1 cellular context compared by ENCODE assay signal in genomic region chr5:150357326-150358260, GRCh38.
TF ChIP-seq lines count a peak whose summit lies in the region.

TSS of gene TCOF1 (plus strand) at chr5:150357697. CDS start at chr5:150357747, 50 bp downstream.

TF ChIP-seq in HepG2, 621 proteins besides CTCF, POLR2A, EP300 and RAD21 (continued from another document and continues in another):
- TF ChIP-seq PRDM15 (CRISPR knock-in tag; IDR thresholded peaks at IDR 0.05) (no peak), TRIM24 (CRISPR knock-in tag; IDR thresholded peaks at IDR 0.05) (no peak), ZNF296 (CRISPR knock-in tag; conservative IDR thresholded peaks at IDR 0.05) (no peak), ZNF431 (CRISPR knock-in tag; IDR thresholded peaks at IDR 0.05; ENCODE audit: borderline replicate concordance, low read depth) (no peak), CBFB (CRISPR knock-in tag; IDR thresholded peaks at IDR 0.05) (no peak; the same call in 1 of the 2 replicates), SALL2 (CRISPR knock-in tag; IDR thresholded peaks at IDR 0.05) (0 out of 2 replicates have a peak, but pooled peaks have one; percentile 35), ATF5 (CRISPR knock-in tag; IDR thresholded peaks at IDR 0.05; ENCODE audit: low read depth) (no peak), ONECUT2 (CRISPR knock-in tag; IDR thresholded peaks at IDR 0.05) (no peak), DR1 (CRISPR knock-in tag; IDR thresholded peaks at IDR 0.05) (peak; percentile 30; the same call in 1 of the 2 replicates), ZNF333 (CRISPR knock-in tag; IDR thresholded peaks at IDR 0.05; ENCODE audit: borderline replicate concordance) (no peak), ATM (IDR thresholded peaks at IDR 0.05; ENCODE audit: borderline replicate concordance) (no peak), TCF7L2 (IDR thresholded peaks at IDR 0.05; ENCODE audit: low read depth, low read length) (no peak), ZNF543 (CRISPR knock-in tag; IDR thresholded peaks at IDR 0.05) (peak; percentile 74; the same call in 1 of the 2 replicates), SOX5 (CRISPR knock-in tag; IDR thresholded peaks at IDR 0.05; ENCODE audit: borderline replicate concordance) (no peak), HOMEZ (CRISPR knock-in tag; IDR thresholded peaks at IDR 0.05; ENCODE audit: low read depth) (no peak), HNF4G (IDR thresholded peaks at IDR 0.05; ENCODE audit: borderline replicate concordance, low read depth, low read length) (no peak), HNF4G (CRISPR knock-in tag; IDR thresholded peaks at IDR 0.05; ENCODE audit: borderline replicate concordance, low read depth) (no peak), ZNF749 (CRISPR knock-in tag; IDR thresholded peaks at IDR 0.05; ENCODE audit: borderline replicate concordance) (peak; percentile 83; the same call in 1 of the 2 replicates), ZNF446 (CRISPR knock-in tag; IDR thresholded peaks at IDR 0.05) (0 out of 2 replicates have a peak, but pooled peaks have one; percentile 64), ZNF674 (CRISPR knock-in tag; IDR thresholded peaks at IDR 0.05; ENCODE audit: low read depth) (no peak), HMG20A (CRISPR knock-in tag; IDR thresholded peaks at IDR 0.05; ENCODE audit: borderline replicate concordance) (no peak), U2AF2 (IDR thresholded peaks at IDR 0.05; ENCODE audit: low read depth, low read length) (no peak), ZNF256 (CRISPR knock-in tag; conservative IDR thresholded peaks at IDR 0.05) (no peak; the same call in 1 of the 2 replicates), NFYB (CRISPR knock-in tag; IDR thresholded peaks at IDR 0.05) (peak; percentile 56), ZNF800 (CRISPR knock-in tag; IDR thresholded peaks at IDR 0.05) (no peak), BCL3 (CRISPR knock-in tag; IDR thresholded peaks at IDR 0.05) (peak; percentile 82), ZNF703 (CRISPR knock-in tag; IDR thresholded peaks at IDR 0.05; ENCODE audit: borderline replicate concordance) (no peak), RARA (CRISPR knock-in tag; IDR thresholded peaks at IDR 0.05) (peak; percentile 12; the same call in 1 of the 2 replicates), KDM1A (CRISPR knock-in tag; IDR thresholded peaks at IDR 0.05) (0 out of 2 replicates have a peak, but pooled peaks have one; percentile 43), ZNF609 (CRISPR knock-in tag; IDR thresholded peaks at IDR 0.05; ENCODE audit: borderline replicate concordance) (no peak), ZNF562 (CRISPR knock-in tag; IDR thresholded peaks at IDR 0.05; ENCODE audit: borderline replicate concordance) (peak; percentile 68; the same call in 1 of the 2 replicates), NFATC3 (CRISPR knock-in tag; IDR thresholded peaks at IDR 0.05) (no peak), ZNF468 (CRISPR knock-in tag; IDR thresholded peaks at IDR 0.05) (0 out of 2 replicates have a peak, but pooled peaks have one; percentile 77)
- TF ChIP-seq, protein P1, sequence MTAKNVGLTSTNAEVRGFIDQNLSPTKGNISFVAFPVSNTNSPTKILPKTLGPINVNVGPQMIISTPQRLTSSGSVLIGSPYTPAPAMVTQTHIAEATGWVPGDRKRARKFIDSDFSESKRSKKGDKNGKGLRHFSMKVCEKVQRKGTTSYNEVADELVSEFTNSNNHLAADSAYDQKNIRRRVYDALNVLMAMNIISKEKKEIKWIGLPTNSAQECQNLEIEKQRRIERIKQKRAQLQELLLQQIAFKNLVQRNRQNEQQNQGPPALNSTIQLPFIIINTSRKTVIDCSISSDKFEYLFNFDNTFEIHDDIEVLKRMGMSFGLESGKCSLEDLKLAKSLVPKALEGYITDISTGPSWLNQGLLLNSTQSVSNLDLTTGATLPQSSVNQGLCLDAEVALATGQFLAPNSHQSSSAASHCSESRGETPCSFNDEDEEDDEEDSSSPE (CRISPR knock-in tag; IDR thresholded peaks at IDR 0.05) = peak; percentile 89
- TF ChIP-seq, protein P2, sequence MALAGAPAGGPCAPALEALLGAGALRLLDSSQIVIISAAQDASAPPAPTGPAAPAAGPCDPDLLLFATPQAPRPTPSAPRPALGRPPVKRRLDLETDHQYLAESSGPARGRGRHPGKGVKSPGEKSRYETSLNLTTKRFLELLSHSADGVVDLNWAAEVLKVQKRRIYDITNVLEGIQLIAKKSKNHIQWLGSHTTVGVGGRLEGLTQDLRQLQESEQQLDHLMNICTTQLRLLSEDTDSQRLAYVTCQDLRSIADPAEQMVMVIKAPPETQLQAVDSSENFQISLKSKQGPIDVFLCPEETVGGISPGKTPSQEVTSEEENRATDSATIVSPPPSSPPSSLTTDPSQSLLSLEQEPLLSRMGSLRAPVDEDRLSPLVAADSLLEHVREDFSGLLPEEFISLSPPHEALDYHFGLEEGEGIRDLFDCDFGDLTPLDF (CRISPR knock-in tag; IDR thresholded peaks at IDR 0.05) = peak; percentile 86
- TF ChIP-seq, protein P3, sequence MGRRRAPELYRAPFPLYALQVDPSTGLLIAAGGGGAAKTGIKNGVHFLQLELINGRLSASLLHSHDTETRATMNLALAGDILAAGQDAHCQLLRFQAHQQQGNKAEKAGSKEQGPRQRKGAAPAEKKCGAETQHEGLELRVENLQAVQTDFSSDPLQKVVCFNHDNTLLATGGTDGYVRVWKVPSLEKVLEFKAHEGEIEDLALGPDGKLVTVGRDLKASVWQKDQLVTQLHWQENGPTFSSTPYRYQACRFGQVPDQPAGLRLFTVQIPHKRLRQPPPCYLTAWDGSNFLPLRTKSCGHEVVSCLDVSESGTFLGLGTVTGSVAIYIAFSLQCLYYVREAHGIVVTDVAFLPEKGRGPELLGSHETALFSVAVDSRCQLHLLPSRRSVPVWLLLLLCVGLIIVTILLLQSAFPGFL (CRISPR knock-in tag; IDR thresholded peaks at IDR 0.05) = no peak
- TF ChIP-seq, protein P4, sequence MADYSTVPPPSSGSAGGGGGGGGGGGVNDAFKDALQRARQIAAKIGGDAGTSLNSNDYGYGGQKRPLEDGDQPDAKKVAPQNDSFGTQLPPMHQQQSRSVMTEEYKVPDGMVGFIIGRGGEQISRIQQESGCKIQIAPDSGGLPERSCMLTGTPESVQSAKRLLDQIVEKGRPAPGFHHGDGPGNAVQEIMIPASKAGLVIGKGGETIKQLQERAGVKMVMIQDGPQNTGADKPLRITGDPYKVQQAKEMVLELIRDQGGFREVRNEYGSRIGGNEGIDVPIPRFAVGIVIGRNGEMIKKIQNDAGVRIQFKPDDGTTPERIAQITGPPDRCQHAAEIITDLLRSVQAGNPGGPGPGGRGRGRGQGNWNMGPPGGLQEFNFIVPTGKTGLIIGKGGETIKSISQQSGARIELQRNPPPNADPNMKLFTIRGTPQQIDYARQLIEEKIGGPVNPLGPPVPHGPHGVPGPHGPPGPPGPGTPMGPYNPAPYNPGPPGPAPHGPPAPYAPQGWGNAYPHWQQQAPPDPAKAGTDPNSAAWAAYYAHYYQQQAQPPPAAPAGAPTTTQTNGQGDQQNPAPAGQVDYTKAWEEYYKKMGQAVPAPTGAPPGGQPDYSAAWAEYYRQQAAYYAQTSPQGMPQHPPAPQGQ (CRISPR knock-in tag; IDR thresholded peaks at IDR 0.05; ENCODE audit: borderline replicate concordance) = no peak
- TF ChIP-seq, protein P5, sequence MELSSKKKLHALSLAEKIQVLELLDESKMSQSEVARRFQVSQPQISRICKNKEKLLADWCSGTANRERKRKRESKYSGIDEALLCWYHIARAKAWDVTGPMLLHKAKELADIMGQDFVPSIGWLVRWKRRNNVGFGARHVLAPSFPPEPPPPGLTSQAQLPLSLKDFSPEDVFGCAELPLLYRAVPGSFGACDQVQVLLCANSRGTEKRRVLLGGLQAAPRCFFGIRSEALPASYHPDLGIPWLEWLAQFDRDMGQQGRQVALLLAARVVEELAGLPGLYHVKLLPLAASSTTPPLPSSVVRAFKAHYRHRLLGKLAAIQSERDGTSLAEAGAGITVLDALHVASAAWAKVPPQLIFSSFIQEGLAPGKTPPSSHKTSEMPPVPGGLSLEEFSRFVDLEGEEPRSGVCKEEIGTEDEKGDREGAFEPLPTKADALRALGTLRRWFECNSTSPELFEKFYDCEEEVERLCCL (CRISPR knock-in tag; IDR thresholded peaks at IDR 0.05; ENCODE audit: borderline replicate concordance) = no peak
